Comparison of ENCODE assay signal across 18 cellular contexts in the genomic region with DNA sequence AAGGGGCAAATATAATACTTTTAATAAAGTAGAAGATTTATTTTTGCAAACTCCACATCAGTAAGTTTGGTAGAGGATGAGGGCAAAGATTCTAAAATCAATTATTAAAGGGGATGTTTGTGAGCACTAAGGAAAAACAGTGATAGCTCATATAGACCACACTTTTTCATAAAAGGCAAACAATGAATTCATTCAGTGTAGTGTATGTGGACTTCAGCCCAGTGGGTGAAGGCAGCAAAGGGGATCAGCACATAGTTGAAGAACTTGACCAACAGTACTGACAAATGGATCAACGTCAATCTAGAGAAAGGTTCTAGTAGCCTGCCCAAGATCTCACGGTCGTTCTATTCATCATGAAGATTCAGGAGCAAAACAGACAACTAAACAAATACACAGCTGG. TPM values are rescaled to one million over a fixed set of nuclear protein-coding genes. Genes with fewer than 3 reads are reported as not detected.
"Had no signal": no experiment of that assay in that cellular context is flagged by ENCODE, and none has a peak within 500 bp of the region (broad histone marks: within the 10 kb centered on the region; RNA-seq: fewer than 3 reads in every experiment).

No MANE protein-coding gene starts in this region.

- DNase-seq: naive thymus-derived CD4-positive, alpha-beta T cell; natural killer cell; occipital lobe; ovary; psoas muscle; right cardiac atrium; spleen; stimulated activated CD4-positive, alpha-beta T cell treated with anti-CD3 and anti-CD28 coated beads, Interleukin-12 subunit alpha, Interleukin-12 subunit beta, amount 100 ng/mL, for 4 hours; stimulated activated CD4-positive, alpha-beta T cell treated with anti-CD3 and anti-CD28 coated beads, Interleukin-4, amount 100 ng/mL, for 24 hours; stimulated activated naive B cell treated with anti-CD40 and anti-IgM and Interleukin-4, amounts not matched to agents 10 μg/mL and 1 μg/mL and 100 μg/mL, for 72 hours; stimulated activated naive CD4-positive, alpha-beta T cell treated with Interleukin-2 at 50 U/mL for 16 hours; stomach; testis; tibial artery; transverse colon; upper lobe of right lung; uterus had no signal

RNA-seq across cellular contexts. Expression of a gene that starts 45.3 kb away (rescaled TPM):
- total RNA-seq: smooth muscle cell, transverse colon had no signal
